In genomic region chr7:100546129-100546867, GRCh38 we compare ENCODE assay signal across 8 cellular contexts. TPM values are rescaled to one million over a fixed set of nuclear protein-coding genes. Genes with fewer than 3 reads are reported as not detected.
DNase-seq lines count a peak whose midpoint lies in the region; ATAC-seq and TF ChIP-seq lines count a peak whose summit lies in the region.

No MANE protein-coding gene starts in this region.

- no peaks in the 10 kb centered on the region for H3K27me3 Mint-ChIP-seq in activated naive CD8-positive, alpha-beta T cell treated with anti-CD3 and anti-CD28 coated beads for 36 hours

- no peaks in the 10 kb centered on the region for H3K27me3 ChIP-seq in left lung
- H3K27me3 ChIP-seq in tibial artery, result no peaks in the 10 kb centered on the region

- H3K4me3 Mint-ChIP-seq in activated naive CD8-positive, alpha-beta T cell treated with anti-CD3 and anti-CD28 coated beads for 36 hours, result peak overlapping the region; percentile 82

- ATAC-seq in HG02678 (IDR thresholded peaks at IDR 0.05; ENCODE audit: unreplicated experiment) (peak; percentile 49), left lung (peak; percentile 39)

- peak overlapping the region; percentile 99 for H3K27ac Mint-ChIP-seq in activated naive CD8-positive, alpha-beta T cell treated with anti-CD3 and anti-CD28 coated beads for 36 hours

- peaks cover 84% of the 10 kb centered on the region for H3K4me1 Mint-ChIP-seq in activated naive CD8-positive, alpha-beta T cell treated with anti-CD3 and anti-CD28 coated beads for 36 hours

- H3K9me3 Mint-ChIP-seq in activated naive CD8-positive, alpha-beta T cell treated with anti-CD3 and anti-CD28 coated beads for 36 hours, result no peaks in the 10 kb centered on the region

- peaks cover 0 to 6% of the 10 kb centered on the region in 2 donors for H3K36me3 ChIP-seq in left lung
- peaks cover 4 to 21% (median 13%) of the 10 kb centered on the region in 3 donors for H3K36me3 ChIP-seq in tibial artery

- intact Hi-C loops in left lung (cut with DNase I) (no loop called here), tibial artery (cut with DNase I; ENCODE audit: low total_unique reads) (no loop called here)

- peak; percentile 71 for DNase-seq in DMS153 treated with DMSO at 0.1 percent for 48 hours (lab: John Stamatoyannopoulos, UW; ENCODE audit: unreplicated experiment)
- peak; percentile 42 for DNase-seq in activated naive CD8-positive, alpha-beta T cell treated with anti-CD3 and anti-CD28 coated beads for 36 hours
- no peak for DNase-seq in left lung
- DNase-seq in tibial artery, result no peak
- no peak for DNase-seq in NCI-H524 treated with DMSO at 0.1 percent for 48 hours (lab: John Stamatoyannopoulos, UW)
- no peak for DNase-seq in NK-92 (lab: John Stamatoyannopoulos, UW; ENCODE audit: unreplicated experiment)
- no peak for DNase-seq in SW 1271 (lab: John Stamatoyannopoulos, UW)

- peak overlapping the region; percentile 82 to 89 for H3K27ac ChIP-seq in left lung
- peak overlapping the region; percentile 85 to 92 for H3K27ac ChIP-seq in tibial artery

- H3K4me1 ChIP-seq in left lung, result peaks cover 46 to 76% of the 10 kb centered on the region in 2 donors
- H3K4me1 ChIP-seq in tibial artery, result peaks cover 0 to 59% (median 52%) of the 10 kb centered on the region in 4 donors

- H3K9me3 ChIP-seq in left lung, result no peaks in the 10 kb centered on the region
- no peaks in the 10 kb centered on the region for H3K9me3 ChIP-seq in tibial artery

- TF ChIP-seq CTCF in left lung (IDR thresholded peaks at IDR 0.05) (no peak), tibial artery (IDR thresholded peaks at IDR 0.05) (no peak)

- H3K36me3 Mint-ChIP-seq in activated naive CD8-positive, alpha-beta T cell treated with anti-CD3 and anti-CD28 coated beads for 36 hours, result peaks cover 53% of the 10 kb centered on the region

- H3K4me3 ChIP-seq in left lung (no peak overlapping the region), tibial artery (no peak overlapping the region)

RNA-seq across cellular contexts. Expression of gene AGFG2, which starts 7.3 kb away (rescaled TPM):
- total RNA-seq in activated naive CD8-positive, alpha-beta T cell treated with anti-CD3 and anti-CD28 coated beads for 36 hours, result 10 to 100 TPM; 52.4 to 55.4 TPM
- 10 to 100 TPM; 28.6 to 34.9 TPM for total RNA-seq in left lung

RNA-seq across cellular contexts. Expression of gene SAP25, which starts 27.4 kb away (rescaled TPM):
- 1 to 10 TPM; 4.4 to 6.0 TPM for total RNA-seq in activated naive CD8-positive, alpha-beta T cell treated with anti-CD3 and anti-CD28 coated beads for 36 hours
- total RNA-seq in left lung, result 1 to 10 TPM; 6.3 to 8.3 TPM

RNA-seq across cellular contexts. Expression of gene LRCH4, which starts 39.6 kb away (rescaled TPM):
- 10 to 100 TPM; 65.6 to 68.1 TPM for total RNA-seq in activated naive CD8-positive, alpha-beta T cell treated with anti-CD3 and anti-CD28 coated beads for 36 hours
- total RNA-seq in left lung, result 10 to 100 TPM; 66.5 to 86.5 TPM

RNA-seq across cellular contexts. Expression of gene FBXO24, which starts 39.8 kb away (rescaled TPM):
- under 1 TPM; 0.54 to 0.80 TPM for total RNA-seq in activated naive CD8-positive, alpha-beta T cell treated with anti-CD3 and anti-CD28 coated beads for 36 hours
- total RNA-seq in left lung, result under 1 TPM; 0.37 to 0.44 TPM

RNA-seq across cellular contexts. Expression of gene PCOLCE, which starts 55.9 kb away (rescaled TPM):
- 1 to 10 TPM; 4.0 TPM for total RNA-seq in activated naive CD8-positive, alpha-beta T cell treated with anti-CD3 and anti-CD28 coated beads for 36 hours
- total RNA-seq in left lung, result 100 to 1,000 TPM; 158 to 204 TPM

Comparison
In these comparisons a context has a peak if more than half of its experiments do, and no peak if none do; other contexts are left out.
1. DNase-seq: peak in DMS153 treated with DMSO at 0.1 percent for 48 hours (single experiment) and activated naive CD8-positive, alpha-beta T cell treated with anti-CD3 and anti-CD28 coated beads for 36 hours (single experiment); none in left lung (0 of 2), tibial artery (0 of 2), NCI-H524 treated with DMSO at 0.1 percent for 48 hours (single experiment), NK-92 (single experiment) and SW 1271 (0 of 2).